In genomic region chr12:24743891-24744793, GRCh38 we compare ENCODE assay signal across 1 cellular context.
TF ChIP-seq lines count a peak whose summit lies in the region.

No MANE protein-coding gene starts in this region.

TF ChIP-seq in K562, 482 proteins besides CTCF, POLR2A, EP300 and RAD21 (continued from another document):
- TF ChIP-seq VEZF1 (CRISPR knock-in tag; IDR thresholded peaks at IDR 0.05) (no peak), TAL1 (IDR thresholded peaks at IDR 0.05) (peak; percentile 74), ZNF398 (CRISPR knock-in tag; IDR thresholded peaks at IDR 0.05) (no peak), HMG20A (CRISPR knock-in tag; conservative IDR thresholded peaks at IDR 0.05) (no peak), SOX6 (IDR thresholded peaks at IDR 0.05) (peak; percentile 73), CBFA2T2 (conservative IDR thresholded peaks at IDR 0.05) (peak; percentile 51), GABPB1 (CRISPR knock-in tag; IDR thresholded peaks at IDR 0.05) (no peak), RCOR1 (IDR thresholded peaks at IDR 0.05; ENCODE audit: borderline replicate concordance in 1 of 2, low read depth in 2 of 2, low read length in 2 of 2) (peak in 1 of 2 experiments; percentile 58; a peak in 1 of 4 replicates), RFX1 (IDR thresholded peaks at IDR 0.05) (0 out of 2 replicates have a peak, but pooled peaks have one; percentile 8), RBM39 (optimal IDR thresholded peaks at IDR 0.05; ENCODE audit: low read depth, low read length) (no peak), CBX1 (IDR thresholded peaks at IDR 0.05; ENCODE audit: low read depth) (no peak), KDM1A (IDR thresholded peaks at IDR 0.05) (peak in 1 of 2 experiments; percentile 53; a peak in 2 of 4 replicates), DPF2 (IDR thresholded peaks at IDR 0.05) (peak; percentile 86), TRIM24 (IDR thresholded peaks at IDR 0.05) (peak in 1 of 2 experiments; percentile 47; a peak in 2 of 4 replicates), SMAD1 (IDR thresholded peaks at IDR 0.05; ENCODE audit: low read depth, low read length, partially characterized antibody) (peak; percentile 60), DDX20 (tag; IDR thresholded peaks at IDR 0.05; ENCODE audit: low read depth) (no peak), U2AF2 (optimal IDR thresholded peaks at IDR 0.05; ENCODE audit: low read depth, low read length) (no peak), CREB5 (CRISPR knock-in tag; IDR thresholded peaks at IDR 0.05) (no peak), SAFB2 (IDR thresholded peaks at IDR 0.05; ENCODE audit: borderline replicate concordance, low read depth, low read length, severe bottlenecking) (no peak), RBM15 (IDR thresholded peaks at IDR 0.05; ENCODE audit: insufficient read depth, low read length) (no peak), GATAD2B (IDR thresholded peaks at IDR 0.05; ENCODE audit: borderline replicate concordance) (peak; percentile 46; the same call in 1 of the 2 replicates), NFIC (IDR thresholded peaks at IDR 0.05) (peak; percentile 93), ZBTB43 (CRISPR knock-in tag; IDR thresholded peaks at IDR 0.05) (no peak), ZNF449 (CRISPR knock-in tag; IDR thresholded peaks at IDR 0.05) (no peak), JUND (IDR thresholded peaks at IDR 0.05; ENCODE audit: borderline replicate concordance, low read depth, low read length) (peak; percentile 28; the same call in 1 of the 2 replicates), JUND (tag; IDR thresholded peaks at IDR 0.05; ENCODE audit: borderline replicate concordance, low read depth, low read length) (0 out of 3 replicates have a peak, but pooled peaks have one; percentile 30), ZNF592 (IDR thresholded peaks at IDR 0.05) (peak; percentile 81)
